In genomic region chr16:31009894-31010293, GRCh38 we compare ENCODE assay signal across 11 cellular contexts. TPM values are rescaled to one million over a fixed set of nuclear protein-coding genes. Genes with fewer than 3 reads are reported as not detected.
DNase-seq lines count a peak whose midpoint lies in the region; ATAC-seq, FAIRE-seq and TF ChIP-seq lines count a peak whose summit lies in the region.
"Had no signal": no experiment of that assay in that cellular context is flagged by ENCODE, and none has a peak within 500 bp of the region (broad histone marks: within the 10 kb centered on the region; RNA-seq: fewer than 3 reads in every experiment).

No MANE protein-coding gene starts in this region.

- 0 out of 2 replicates have a peak overlapping the region, but pooled peaks have one; percentile 24 for H3K9ac ChIP-seq in BLaER1
- no peak overlapping the region for H3K9ac ChIP-seq in K562 (ENCODE audit: insufficient read depth in 1 of 2, low read depth in 2 of 2, low read length in 2 of 2)
- peak overlapping the region; percentile 13 for H3K9ac ChIP-seq in mesendoderm (ENCODE audit: low read length)

- no peaks in the 10 kb centered on the region for H3K9me1 ChIP-seq in K562 (ENCODE audit: control insufficient read depth, insufficient read depth, low read length)

- H3K4ac ChIP-seq in mesendoderm (ENCODE audit: low read depth, low read length): no peak overlapping the region

- H2BK15ac ChIP-seq in mesendoderm (replicated peaks; ENCODE audit: low read depth): no peak overlapping the region

- TF ChIP-seq RAD21 in K562 (CRISPR knock-in tag; conservative IDR thresholded peaks at IDR 0.05 in 1 of 2, IDR thresholded peaks at IDR 0.05 in 1 of 2): 0 out of 4 replicates have a peak, but pooled peaks of 1 of the 2 experiments have one; percentile 4

- H4K8ac ChIP-seq in mesendoderm (ENCODE audit: low read depth, low read length): no peak overlapping the region

- H4K20me1 ChIP-seq in BLaER1 (no peaks in the 10 kb centered on the region), K562 (replicated peaks; ENCODE audit: control insufficient read depth, insufficient read depth, low read length) (no peaks in the 10 kb centered on the region)

- BruUV-seq in K562 (replicated peaks; lab: Mats Ljungman, UMichigan): no TSS peak

- H4K5ac ChIP-seq in mesendoderm (ENCODE audit: low read length): no peak overlapping the region

- in situ Hi-C loops in K562 (cut with MboI): no loop called here

- no peak for FAIRE-seq in K562 (lab: Jason Lieb, UNC)
- FAIRE-seq: small intestine had no signal

- H3K4me2 ChIP-seq in BLaER1 (peak overlapping the region; percentile 76), K562 (ENCODE audit: insufficient read depth, low read length) (no peak overlapping the region), mesendoderm (ENCODE audit: low read length) (peak overlapping the region; percentile 25)
- H3K4me2 ChIP-seq: PC-9 had no signal

- POLR2A ChIA-PET in K562 (lab: Yijun Ruan, JAX): no interaction called here

- H3K4me3 ChIP-seq in BLaER1: peak overlapping the region; percentile 62
- H3K4me3 ChIP-seq in H7 (ENCODE audit: insufficient read depth, low read depth, low read length): peak overlapping the region; percentile 44
- H3K4me3 ChIP-seq in K562: no peak overlapping the region
- no peak overlapping the region for H3K4me3 ChIP-seq in mesendoderm (ENCODE audit: low read length)
- no peak overlapping the region for H3K4me3 ChIP-seq in aorta (ENCODE audit: low read length in 2 of 2)
- H3K4me3 ChIP-seq: PC-9 had no signal

- peak overlapping the region; percentile 5 for H3K56ac ChIP-seq in mesendoderm (ENCODE audit: low read length)

- no peaks in the 10 kb centered on the region for H3K79me1 ChIP-seq in mesendoderm (ENCODE audit: low read length)

- no peak overlapping the region for H2BK5ac ChIP-seq in mesendoderm (ENCODE audit: low read length)

- H3K23ac ChIP-seq in mesendoderm (ENCODE audit: low read length): no peak overlapping the region

- intact Hi-C loops in K562 (cut with micrococcal nuclease) (no loop called here), aorta (cut with DNase I) (no loop called here)

- H2BK120ac ChIP-seq in mesendoderm (ENCODE audit: low read depth, low read length): no peak overlapping the region

- no peak overlapping the region for H2AFZ ChIP-seq in K562 (ENCODE audit: low read depth, low read length)
- H2AFZ ChIP-seq: PC-9 had no signal

- TF ChIP-seq CTCF in K562 (IDR thresholded peaks at IDR 0.05 in 2 of 3, conservative IDR thresholded peaks at IDR 0.05 in 1 of 3; ENCODE audit: insufficient read depth in 2 of 3, low read depth in 1 of 3, low read length in 3 of 3): peak; percentile 10 to 25 (median 21); a peak in 2 of 6 replicates

- DNase-seq in H7 (peak; percentile 82), K562 (ENCODE audit: extremely low read depth in 1 of 4, low spot score in 3 of 4) (no peak), mesendoderm (no peak), HK-2 (ENCODE audit: unreplicated experiment) (no peak), DMS 273 treated with DMSO at 0.1 percent for 48 hours (lab: John Stamatoyannopoulos, UW) (no peak), islet precursor cell (no peak), aorta (no peak)
- DNase-seq: NCI-H1048, PC-9, small intestine had no signal

- TF ChIP-seq EP300 in K562 (IDR thresholded peaks at IDR 0.05; ENCODE audit: low read length): no peak

- H3K36me3 ChIP-seq in BLaER1 (no peaks in the 10 kb centered on the region), H7 (replicated peaks; ENCODE audit: control insufficient read depth, insufficient read depth, low read length) (no peaks in the 10 kb centered on the region), K562 (ENCODE audit: control insufficient read depth, insufficient read depth, low read length) (no peaks in the 10 kb centered on the region), mesendoderm (ENCODE audit: control insufficient read depth, insufficient read depth, low read length) (no peaks in the 10 kb centered on the region), aorta (ENCODE audit: control insufficient read depth in 1 of 2, insufficient read depth in 2 of 2, low read length in 1 of 2) (no peaks in the 10 kb centered on the region)

- peaks cover 37% of the 10 kb centered on the region for H3K4me1 ChIP-seq in BLaER1
- H3K4me1 ChIP-seq in K562 (replicated peaks in 1 of 2; ENCODE audit: control insufficient read depth in 2 of 2, insufficient read depth in 2 of 2, low read length in 2 of 2): peaks cover 6 to 19% of the 10 kb centered on the region in 2 experiments; a peak in 3 of 5 replicates
- no peaks in the 10 kb centered on the region for H3K4me1 ChIP-seq in mesendoderm (ENCODE audit: control insufficient read depth, low read depth, low read length)
- H3K4me1 ChIP-seq in aorta (ENCODE audit: control insufficient read depth in 1 of 2, insufficient read depth in 2 of 2, low read length in 2 of 2): no peaks in the 10 kb centered on the region

- WGBS in K562 (ENCODE audit: insufficient coverage, low coverage, missing lambda C conversion rate): 25% methylated on average over 5 of the region's 11 CpGs
- WGBS in mesendoderm (ENCODE audit: extremely low coverage, insufficient coverage, low lambda C conversion rate): no CpG with 5 or more reads among the region's 11 CpGs
- 29% methylated on average over 11 of the region's 11 CpGs for WGBS in aorta, 2 donors

- ATAC-seq in K562: no peak
- no peak for ATAC-seq in aorta (ENCODE audit: low FRiP score)

- TF ChIP-seq POLR2A in K562 (conservative IDR thresholded peaks at IDR 0.05): no peak

- no peaks in the 10 kb centered on the region for H3K9me3 ChIP-seq in BLaER1
- H3K9me3 ChIP-seq in K562 (replicated peaks; ENCODE audit: control insufficient read depth, insufficient read depth, low read depth, low read length): no peaks in the 10 kb centered on the region
- no peaks in the 10 kb centered on the region for H3K9me3 ChIP-seq in aorta (ENCODE audit: control insufficient read depth, low read length)

- H3K27ac ChIP-seq in BLaER1 (no peak overlapping the region), K562 (ENCODE audit: extremely low read depth, low read depth, low read length) (no peak overlapping the region), mesendoderm (ENCODE audit: low read depth, low read length) (no peak overlapping the region), aorta (ENCODE audit: low read depth in 1 of 2, low read length in 2 of 2) (no peak overlapping the region)
- H3K27ac ChIP-seq: PC-9 had no signal

- peaks cover 14% of the 10 kb centered on the region; the same call in 1 of the 2 replicates for H3K27me3 ChIP-seq in BLaER1
- H3K27me3 ChIP-seq in H7 (ENCODE audit: control insufficient read depth, insufficient read depth, low read length): peaks cover 9% of the 10 kb centered on the region
- peaks cover 13 to 23% of the 10 kb centered on the region in 2 experiments; a peak in 4 of 5 replicates for H3K27me3 ChIP-seq in K562 (ENCODE audit: control insufficient read depth in 2 of 2, insufficient read depth in 2 of 2, low read length in 2 of 2)
- H3K27me3 ChIP-seq in mesendoderm (ENCODE audit: insufficient read depth, low read length, poor library complexity): no peaks in the 10 kb centered on the region
- no peaks in the 10 kb centered on the region for H3K27me3 ChIP-seq in aorta (ENCODE audit: control insufficient read depth in 1 of 2, insufficient read depth in 2 of 2, low read length in 1 of 2)

- no peak overlapping the region for H3K18ac ChIP-seq in mesendoderm (ENCODE audit: low read length)

- no peaks in the 10 kb centered on the region for H3K79me2 ChIP-seq in K562 (ENCODE audit: control insufficient read depth, insufficient read depth, low read length)
- no peaks in the 10 kb centered on the region for H3K79me2 ChIP-seq in mesendoderm (ENCODE audit: control insufficient read depth, insufficient read depth, low read length)

- CTCF ChIA-PET in K562 (lab: Yijun Ruan, JAX; ENCODE audit: low intra/inter-chr PET ratio): no interaction called here

- H2AK5ac ChIP-seq in mesendoderm (ENCODE audit: low read length): no peak overlapping the region

RNA-seq across cellular contexts. Expression of gene STX1B, which starts 0.5 kb away (rescaled TPM):
- 1.3 and 4.1 TPM in 2 replicates for total RNA-seq in H7 (2014; rRNA removed; shearing (Covaris generic))
- 15.5 and 33.2 TPM in 2 replicates for total RNA-seq in K562 (2011; cell fraction: chromatin; rRNA removed; ENCODE audit: low replicate concordance)
- total RNA-seq in K562 (2011; cell fraction: nucleolus; rRNA removed): 14.7 and 18.7 TPM in 2 replicates
- total RNA-seq in K562 (2011; cell fraction: nucleoplasm; rRNA removed): 20.5 and 24.8 TPM in 2 replicates
- total RNA-seq in K562 (2014; rRNA removed) (0.78 and 0.86 TPM in 2 replicates), K562 (2014; rRNA removed; fragmentation: Illumina TruSeq; extraction: Trizol) (0.73 and 0.80 TPM in 2 replicates), K562 (2015; rRNA removed; fragmentation: Illumina TruSeq; extraction: Trizol) (0.79 and 1.1 TPM in 2 replicates), K562 (2021) (1.5 and 2.5 TPM in 2 replicates), aorta (under 1 TPM; 0.84 to 0.93 TPM)
- polyA plus RNA-seq in K562 (2011; rRNA removed) (1.2 and 3.0 TPM in 2 replicates), K562 (2014; fragmentation: Illumina TruSeq; extraction: Trizol) (0.80 and 1.6 TPM in 2 replicates), K562 (2014; fragmentation: Nextera tagmentation; extraction: Ambion mirVana) (under 1 TPM; 0.07 to 0.08 TPM), K562 (2014; rRNA removed) (1.2 and 2.1 TPM in 2 replicates), aorta (1 to 10 TPM in 1 of 2 donors, under 1 TPM in 1; 0.13 to 2.2 TPM)
- polyA plus RNA-seq in K562 (2011; cell fraction: cytosol; rRNA removed): 1.3 and 2.3 TPM in 2 replicates
- 13.0 and 14.6 TPM in 2 replicates for polyA plus RNA-seq in K562 (2011; cell fraction: nucleus; rRNA removed)
- polyA plus RNA-seq in K562 (2012): 1.4 and 2.7 TPM in 2 replicates
- polyA minus RNA-seq in K562 (2011; rRNA and poly(A)+ RNA removed): 3.0 and 6.1 TPM in 2 replicates
- 2.7 and 3.6 TPM in 2 replicates for polyA minus RNA-seq in K562 (2011; cell fraction: cytosol; rRNA and poly(A)+ RNA removed)
- polyA minus RNA-seq in K562 (2011; cell fraction: nucleus; rRNA and poly(A)+ RNA removed): 5.5 and 8.1 TPM in 2 replicates
- polyA plus RNA-seq in mesendoderm (2013, experiment 1 of 2): 4.5 TPM
- 4.0 TPM for polyA plus RNA-seq in mesendoderm (2013, experiment 2 of 2)

RNA-seq across cellular contexts. Expression of gene STX4, which starts 23.5 kb away (rescaled TPM):
- total RNA-seq in H7 (2014; rRNA removed; shearing (Covaris generic)): 13.6 and 14.2 TPM in 2 replicates
- total RNA-seq in K562 (2011; cell fraction: chromatin; rRNA removed; ENCODE audit: low replicate concordance): 37.7 and 76.5 TPM in 2 replicates
- total RNA-seq in K562 (2011; cell fraction: nucleolus; rRNA removed): 42.2 and 47.4 TPM in 2 replicates
- 37.8 and 42.9 TPM in 2 replicates for total RNA-seq in K562 (2011; cell fraction: nucleoplasm; rRNA removed)
- total RNA-seq in K562 (2014; rRNA removed) (20.7 and 22.5 TPM in 2 replicates), K562 (2014; rRNA removed; fragmentation: Illumina TruSeq; extraction: Trizol) (11.6 and 13.0 TPM in 2 replicates), K562 (2015; rRNA removed; fragmentation: Illumina TruSeq; extraction: Trizol) (20.3 and 21.5 TPM in 2 replicates), K562 (2021) (32.1 and 45.8 TPM in 2 replicates), aorta (10 to 100 TPM; 73.5 to 88.6 TPM)
- polyA plus RNA-seq in K562 (2011; rRNA removed) (26.9 and 29.6 TPM in 2 replicates), K562 (2014; fragmentation: Illumina TruSeq; extraction: Trizol) (30.6 and 36.8 TPM in 2 replicates), K562 (2014; fragmentation: Nextera tagmentation; extraction: Ambion mirVana) (1 to 10 TPM; 3.2 to 7.4 TPM), K562 (2014; rRNA removed) (42.6 and 48.0 TPM in 2 replicates), aorta (100 to 1,000 TPM in 1 of 2 donors, 10 to 100 TPM in 1; 52.8 to 121 TPM)
- 27.4 and 36.6 TPM in 2 replicates for polyA plus RNA-seq in K562 (2011; cell fraction: cytosol; rRNA removed)
- 78.8 and 87.4 TPM in 2 replicates for polyA plus RNA-seq in K562 (2011; cell fraction: nucleus; rRNA removed)
- 50.6 and 58.7 TPM in 2 replicates for polyA plus RNA-seq in K562 (2012)
- 18.1 and 24.6 TPM in 2 replicates for polyA minus RNA-seq in K562 (2011; rRNA and poly(A)+ RNA removed)
- 15.8 and 19.9 TPM in 2 replicates for polyA minus RNA-seq in K562 (2011; cell fraction: cytosol; rRNA and poly(A)+ RNA removed)
- polyA minus RNA-seq in K562 (2011; cell fraction: nucleus; rRNA and poly(A)+ RNA removed): 11.7 and 19.1 TPM in 2 replicates
- polyA plus RNA-seq in mesendoderm (2013, experiment 1 of 2): 47.1 TPM
- polyA plus RNA-seq in mesendoderm (2013, experiment 2 of 2): 48.1 TPM

RNA-seq across cellular contexts. Expression of gene HSD3B7, which starts 24.9 kb away (rescaled TPM):
- total RNA-seq in H7 (2014; rRNA removed; shearing (Covaris generic)): 4.4 and 8.2 TPM in 2 replicates
- 10.2 and 37.3 TPM in 2 replicates for total RNA-seq in K562 (2011; cell fraction: chromatin; rRNA removed; ENCODE audit: low replicate concordance)
- 37.7 and 50.4 TPM in 2 replicates for total RNA-seq in K562 (2011; cell fraction: nucleolus; rRNA removed)
- 23.5 and 27.4 TPM in 2 replicates for total RNA-seq in K562 (2011; cell fraction: nucleoplasm; rRNA removed)
- total RNA-seq in K562 (2014; rRNA removed): 49.1 and 61.1 TPM in 2 replicates
- total RNA-seq in K562 (2014; rRNA removed; fragmentation: Illumina TruSeq; extraction: Trizol): 7.6 and 10.0 TPM in 2 replicates
- 23.6 and 24.1 TPM in 2 replicates for total RNA-seq in K562 (2015; rRNA removed; fragmentation: Illumina TruSeq; extraction: Trizol)
- 43.5 and 51.9 TPM in 2 replicates for total RNA-seq in K562 (2021)
- polyA plus RNA-seq in K562 (2011; rRNA removed): 10.7 and 24.4 TPM in 2 replicates
- polyA plus RNA-seq in K562 (2011; cell fraction: cytosol; rRNA removed): 30.3 and 36.8 TPM in 2 replicates
- 40.7 and 47.2 TPM in 2 replicates for polyA plus RNA-seq in K562 (2011; cell fraction: nucleus; rRNA removed)
- polyA plus RNA-seq in K562 (2012): 27.3 and 32.5 TPM in 2 replicates
- polyA plus RNA-seq in K562 (2014; fragmentation: Illumina TruSeq; extraction: Trizol): 23.0 and 30.5 TPM in 2 replicates
- 1 to 10 TPM; 5.4 to 6.7 TPM for polyA plus RNA-seq in K562 (2014; fragmentation: Nextera tagmentation; extraction: Ambion mirVana)
- 39.3 and 43.9 TPM in 2 replicates for polyA plus RNA-seq in K562 (2014; rRNA removed)
- 4.3 and 5.1 TPM in 2 replicates for polyA minus RNA-seq in K562 (2011; rRNA and poly(A)+ RNA removed)
- 8.5 and 17.7 TPM in 2 replicates for polyA minus RNA-seq in K562 (2011; cell fraction: cytosol; rRNA and poly(A)+ RNA removed)
- 3.9 and 6.8 TPM in 2 replicates for polyA minus RNA-seq in K562 (2011; cell fraction: nucleus; rRNA and poly(A)+ RNA removed)
- polyA plus RNA-seq in mesendoderm (2013, experiment 1 of 2): 1.8 TPM
- 1.9 TPM for polyA plus RNA-seq in mesendoderm (2013, experiment 2 of 2)
- total RNA-seq in aorta: 10 to 100 TPM; 13.6 to 31.3 TPM
- polyA plus RNA-seq in aorta: 10 to 100 TPM in 1 of 2 donors, 1 to 10 TPM in 1; 8.6 to 10.4 TPM

RNA-seq across cellular contexts. Expression of gene SETD1A, which starts 52.3 kb away (rescaled TPM):
- 4.1 and 5.0 TPM in 2 replicates for total RNA-seq in H7 (2014; rRNA removed; shearing (Covaris generic))
- 24.2 and 49.1 TPM in 2 replicates for total RNA-seq in K562 (2011; cell fraction: chromatin; rRNA removed; ENCODE audit: low replicate concordance)
- 22.3 and 24.7 TPM in 2 replicates for total RNA-seq in K562 (2011; cell fraction: nucleolus; rRNA removed)
- total RNA-seq in K562 (2011; cell fraction: nucleoplasm; rRNA removed): 17.1 and 19.1 TPM in 2 replicates
- total RNA-seq in K562 (2014; rRNA removed): 4.2 and 7.9 TPM in 2 replicates
- 2.0 and 2.5 TPM in 2 replicates for total RNA-seq in K562 (2014; rRNA removed; fragmentation: Illumina TruSeq; extraction: Trizol)
- 4.6 and 5.7 TPM in 2 replicates for total RNA-seq in K562 (2015; rRNA removed; fragmentation: Illumina TruSeq; extraction: Trizol)
- 30.2 and 36.0 TPM in 2 replicates for total RNA-seq in K562 (2021)
- polyA plus RNA-seq in K562 (2011; rRNA removed): 2.2 and 3.0 TPM in 2 replicates
- 1.6 and 2.3 TPM in 2 replicates for polyA plus RNA-seq in K562 (2011; cell fraction: cytosol; rRNA removed)
- polyA plus RNA-seq in K562 (2011; cell fraction: nucleus; rRNA removed): 15.4 and 22.7 TPM in 2 replicates
- polyA plus RNA-seq in K562 (2012): 17.4 and 52.0 TPM in 2 replicates
- polyA plus RNA-seq in K562 (2014; fragmentation: Illumina TruSeq; extraction: Trizol): 15.0 and 20.1 TPM in 2 replicates
- under 1 TPM; 0.08 to 0.14 TPM for polyA plus RNA-seq in K562 (2014; fragmentation: Nextera tagmentation; extraction: Ambion mirVana)
- 15.5 and 16.9 TPM in 2 replicates for polyA plus RNA-seq in K562 (2014; rRNA removed)
- polyA minus RNA-seq in K562 (2011; rRNA and poly(A)+ RNA removed): 1.7 and 2.1 TPM in 2 replicates
- 10.0 and 10.3 TPM in 2 replicates for polyA minus RNA-seq in K562 (2011; cell fraction: cytosol; rRNA and poly(A)+ RNA removed)
- 6.1 and 8.6 TPM in 2 replicates for polyA minus RNA-seq in K562 (2011; cell fraction: nucleus; rRNA and poly(A)+ RNA removed)
- polyA plus RNA-seq in mesendoderm (2013, experiment 1 of 2): 27.7 TPM
- 25.3 TPM for polyA plus RNA-seq in mesendoderm (2013, experiment 2 of 2)
- 10 to 100 TPM; 16.4 to 19.7 TPM for total RNA-seq in aorta
- polyA plus RNA-seq in aorta: 1 to 10 TPM; 4.4 to 9.7 TPM

Comparison
In these comparisons a context has a peak if more than half of its experiments do, and no peak if none do; other contexts are left out.
1. H3K4me3 ChIP-seq: peak in BLaER1 (single experiment) and H7 (single experiment); none in K562 (single experiment), mesendoderm (single experiment) and aorta (0 of 2).
2. H3K9ac ChIP-seq: peak in BLaER1 (single experiment) and mesendoderm (single experiment); none in K562 (0 of 2).